8 cellular contexts compared by ENCODE assay signal in genomic region chr6:21596379-21597242, GRCh38. TPM values are rescaled to one million over a fixed set of nuclear protein-coding genes. Genes with fewer than 3 reads are reported as not detected.
A peak's percentile ranks its signal among the peaks of the same experiment; 100 is the strongest.
DNase-seq lines count a peak whose midpoint lies in the region; ATAC-seq and TF ChIP-seq lines count a peak whose summit lies in the region.

No MANE protein-coding gene starts in this region.

- H3K27me3 ChIP-seq in iPS-20b (ENCODE audit: insufficient read depth, low read length) (no peaks in the 10 kb centered on the region), gastrocnemius medialis (peaks cover 0 to 4% (median 2%) of the 10 kb centered on the region in 3 donors)

- intact Hi-C loops in gastrocnemius medialis (cut with DNase I; ENCODE audit: low total_unique reads) = no loop called here

- peak overlapping the region; percentile 83 to 92 for H3K4me3 ChIP-seq in cardiac fibroblast (replicated peaks in 1 of 2; ENCODE audit: low read depth in 2 of 2, low read length in 2 of 2)
- H3K4me3 ChIP-seq in iPS-20b (ENCODE audit: low read length) = peak overlapping the region; percentile 84
- H3K4me3 ChIP-seq in gastrocnemius medialis = peak overlapping the region; percentile 66 to 91 (median 72)

- ATAC-seq in gastrocnemius medialis (peak in 1 of 2 donors; percentile 13), GM19328 (IDR thresholded peaks at IDR 0.05; ENCODE audit: unreplicated experiment) (no peak)

- H3K9ac ChIP-seq in iPS-20b (ENCODE audit: low read depth, low read length) = peak overlapping the region; percentile 91

- peak in 1 of 2 donors; percentile 9 for TF ChIP-seq POLR2A in gastrocnemius medialis (IDR thresholded peaks at IDR 0.05)

- H3K4me1 ChIP-seq in iPS-20b (ENCODE audit: insufficient read depth, low read length) (peaks cover 19% of the 10 kb centered on the region), gastrocnemius medialis (peaks cover 11 to 20% of the 10 kb centered on the region in 2 donors)

- TF ChIP-seq CTCF in cardiac fibroblast (IDR thresholded peaks at IDR 0.05; ENCODE audit: low read depth, low read length) = peak; percentile 38
- peak in 3 of 5 experiments; percentile 46 to 64 (median 58) for TF ChIP-seq CTCF in gastrocnemius medialis (IDR thresholded peaks at IDR 0.05 in 4 of 5, conservative IDR thresholded peaks at IDR 0.05 in 1 of 5)

- H3K36me3 ChIP-seq in KOPT-K1 (ENCODE audit: insufficient read depth, low read length) = peaks cover 63% of the 10 kb centered on the region
- peaks cover 39% of the 10 kb centered on the region for H3K36me3 ChIP-seq in iPS-20b (ENCODE audit: insufficient read depth, low read depth, low read length)
- no peaks in the 10 kb centered on the region for H3K36me3 ChIP-seq in gastrocnemius medialis

- no peaks in the 10 kb centered on the region for H3K9me3 ChIP-seq in KOPT-K1 (ENCODE audit: insufficient read depth, low read length, poor library complexity, severe bottlenecking)
- H3K9me3 ChIP-seq in iPS-20b (ENCODE audit: insufficient read depth, low read depth, low read length) = no peaks in the 10 kb centered on the region
- H3K9me3 ChIP-seq in gastrocnemius medialis = no peaks in the 10 kb centered on the region

- in situ Hi-C loops in gastrocnemius medialis (cut with MboI; ENCODE audit: low sequenced_read_pairs in 4 of 4) = no loop called here

- DNase-seq in SIG-M5 treated with dmso at 0.1 percent for 504 hours (lab: John Stamatoyannopoulos, UW; ENCODE audit: unreplicated experiment) (peak; percentile 67), SIG-M5 (lab: John Stamatoyannopoulos, UW) (no peak), SHP77 (lab: John Stamatoyannopoulos, UW) (peak; percentile 44 to 72), cardiac fibroblast (ENCODE audit: low read depth in 2 of 2) (peak; percentile 61 to 73), gastrocnemius medialis (no peak)

- H3K27ac ChIP-seq in KOPT-K1 (ENCODE audit: low read depth, low read length, poor library complexity, severe bottlenecking) (peak overlapping the region; percentile 91), iPS-20b (ENCODE audit: low read length) (peak overlapping the region; percentile 83), gastrocnemius medialis (peak overlapping the region; percentile 65 to 85 (median 79))

RNA-seq across cellular contexts. Expression of gene SOX4, which starts 3.1 kb away (rescaled TPM):
- total RNA-seq in gastrocnemius medialis = 1 to 10 TPM in 2 of 4 donors, under 1 TPM in 2; 0.80 to 1.6 (median 1.0) TPM

Comparison
In these comparisons a context has a peak if more than half of its experiments do, and no peak if none do; other contexts are left out.
1. DNase-seq: peak in SIG-M5 treated with dmso at 0.1 percent for 504 hours (single experiment), SHP77 (2 of 2) and cardiac fibroblast (2 of 2); none in SIG-M5 (single experiment) and gastrocnemius medialis (0 of 2).
2. Peak in every context shown above with its lines, with median percentiles within 50 percentile points of each other: H3K27ac ChIP-seq and H3K4me3 ChIP-seq.